36 cellular contexts compared by ENCODE assay signal in genomic region chr3:88239870-88240269, GRCh38.
"Had no signal": no experiment of that assay in that cellular context is flagged by ENCODE, and none has a peak within 500 bp of the region (broad histone marks: within the 10 kb centered on the region; RNA-seq: fewer than 3 reads in every experiment).

No MANE protein-coding gene starts in this region.

- H3K4me1 ChIP-seq: ascending aorta had no signal

- H3K27me3 ChIP-seq: ascending aorta, cardiac muscle cell had no signal

- ATAC-seq: activated CD8-positive, alpha-beta T cell treated with anti-CD3 and anti-CD28 coated beads for 36 hours; activated naive CD4-positive, alpha-beta T cell treated with anti-CD3 and anti-CD28 coated beads, Interleukin-2, amount 50 U/mL, for 72 hours; activated T-cell treated with anti-CD3 and anti-CD28 coated beads, Interleukin-2, amount 50 U/mL, for 4 hours; activated T-cell treated with anti-CD3 and anti-CD28 coated beads, Interleukin-2, amount 50 U/mL, for 72 hours; activated T-helper 17 cell treated with anti-CD3 and anti-CD28 coated beads, Interleukin-2, amount 50 U/mL, for 72 hours had no signal

- H3K4me3 ChIP-seq: ascending aorta, cardiac muscle cell had no signal

- H3K4me1 Mint-ChIP-seq: activated B cell treated with CpG ODN at 0.5 μM for 24 hours; activated CD4-positive, alpha-beta T cell treated with anti-CD3 and anti-CD28 coated beads, Interleukin-2, amount 10 ng/mL, durations not matched to agents 24 days and 14 days; activated naive CD8-positive, alpha-beta T cell treated with anti-CD3 and anti-CD28 coated beads for 36 hours; activated T-helper 17 cell treated with anti-CD3 and anti-CD28 coated beads, Interleukin-2, amount 50 U/mL, for 72 hours; central memory CD8-positive, alpha-beta T cell had no signal

- H3K27ac Mint-ChIP-seq: activated B cell treated with CpG ODN at 0.5 μM for 24 hours; activated CD4-positive, alpha-beta memory T cell treated with anti-CD3 and anti-CD28 coated beads for 36 hours; activated CD4-positive, alpha-beta T cell treated with anti-CD3 and anti-CD28 coated beads, Interleukin-2, amount 10 ng/mL, durations not matched to agents 24 days and 14 days; activated CD8-positive, alpha-beta T cell treated with anti-CD3 and anti-CD28 coated beads for 36 hours; activated naive CD4-positive, alpha-beta T cell treated with anti-CD3 and anti-CD28 coated beads for 36 hours; activated naive CD4-positive, alpha-beta T cell treated with anti-CD3 and anti-CD28 coated beads, Interleukin-2, amount 50 U/mL, for 72 hours; activated naive CD8-positive, alpha-beta T cell treated with anti-CD3 and anti-CD28 coated beads for 36 hours; activated T-cell treated with anti-CD3 and anti-CD28 coated beads, Interleukin-2, amount 50 U/mL, for 72 hours; activated T-helper 1 cell treated with anti-CD3 and anti-CD28 coated beads, Interleukin-12 subunit alpha, Interleukin-12 subunit beta, Interleukin-2, Interleukin-4 antibody, amounts not matched to agents 30 ng/mL and 10 ng/mL and 1 ng/mL, durations not matched to agents 14 hours and 24 hours and 36 hours; activated T-helper 17 cell treated with anti-CD3 and anti-CD28 coated beads, Interleukin-2, amount 50 U/mL, for 72 hours; brain; T-helper 1 cell treated with Interleukin-12 subunit alpha and Interleukin-12 subunit beta and Interleukin-4 antibody, amounts not matched to agents 30 μg/mL and 1 μg/mL, for 36 hours; T-helper 2 cell treated with Interferon-gamma antibody and Interleukin-4, amounts not matched to agents 5 μg/mL and 100 μg/mL, for 36 hours had no signal

- H3K4me3 Mint-ChIP-seq: activated B cell treated with CpG ODN at 0.5 μM for 24 hours; activated CD4-positive, alpha-beta memory T cell treated with anti-CD3 and anti-CD28 coated beads for 36 hours; activated CD4-positive, alpha-beta T cell treated with anti-CD3 and anti-CD28 coated beads, Interleukin-2, amount 10 ng/mL, durations not matched to agents 24 days and 14 days; activated CD8-positive, alpha-beta T cell treated with anti-CD3 and anti-CD28 coated beads for 36 hours; activated naive CD4-positive, alpha-beta T cell treated with anti-CD3 and anti-CD28 coated beads for 36 hours; activated naive CD8-positive, alpha-beta T cell treated with anti-CD3 and anti-CD28 coated beads for 36 hours; activated T-cell treated with anti-CD3 and anti-CD28 coated beads, Interleukin-2, amount 50 U/mL, for 4 hours; activated T-cell treated with anti-CD3 and anti-CD28 coated beads, Interleukin-2, amount 50 U/mL, for 72 hours; activated T-helper 1 cell treated with anti-CD3 and anti-CD28 coated beads, Interleukin-12 subunit alpha, Interleukin-12 subunit beta, Interleukin-2, Interleukin-4 antibody, amounts not matched to agents 30 ng/mL and 10 ng/mL and 1 ng/mL, durations not matched to agents 14 hours and 24 hours and 36 hours; activated T-helper 17 cell treated with anti-CD3 and anti-CD28 coated beads, Interleukin-2, amount 50 U/mL, for 72 hours; brain; central memory CD8-positive, alpha-beta T cell; T-helper 1 cell treated with Interleukin-12 subunit alpha and Interleukin-12 subunit beta and Interleukin-4 antibody, amounts not matched to agents 30 μg/mL and 1 μg/mL, for 36 hours; T-helper 2 cell treated with Interferon-gamma antibody and Interleukin-4, amounts not matched to agents 5 μg/mL and 100 μg/mL, for 36 hours had no signal

- H3K9me3 Mint-ChIP-seq: activated T-helper 17 cell treated with anti-CD3 and anti-CD28 coated beads, Interleukin-2, amount 50 U/mL, for 72 hours had no signal

- H3K36me3 Mint-ChIP-seq: activated CD4-positive, alpha-beta memory T cell treated with anti-CD3 and anti-CD28 coated beads for 36 hours; activated naive CD8-positive, alpha-beta T cell treated with anti-CD3 and anti-CD28 coated beads for 36 hours had no signal

- H3K27ac ChIP-seq: ascending aorta, cardiac muscle cell, VCaP had no signal

- H3K9me3 ChIP-seq: ascending aorta had no signal

- H3K36me3 ChIP-seq: ascending aorta, cardiac muscle cell had no signal

- DNase-seq: activated B cell treated with CpG ODN at 0.5 μM for 24 hours; activated CD4-positive, alpha-beta memory T cell treated with anti-CD3 and anti-CD28 coated beads for 36 hours; activated CD4-positive, alpha-beta T cell treated with anti-CD3 and anti-CD28 coated beads for 4 hours; activated CD4-positive, alpha-beta T cell treated with anti-CD3 and anti-CD28 coated beads, Interleukin-2, amount 10 ng/mL, durations not matched to agents 24 days and 14 days; activated CD4-positive, alpha-beta T cell treated with anti-CD3 and anti-CD28 coated beads, Interleukin-2, amount 50 U/mL, for 1 hour; activated CD4-positive, alpha-beta T cell treated with anti-CD3 and anti-CD28 coated beads, Interleukin-2, amount 50 U/mL, for 4 hours; activated CD4-positive, CD25-positive, alpha-beta regulatory T cell treated with anti-CD3 and anti-CD28 coated beads, Interleukin-2, amount 50 U/mL, for 72 hours; activated CD8-positive, alpha-beta memory T cell treated with anti-CD3 and anti-CD28 coated beads, Interleukin-2, amount 50 U/mL, for 4 hours; activated CD8-positive, alpha-beta T cell treated with anti-CD3 and anti-CD28 coated beads for 36 hours; activated effector memory CD4-positive, alpha-beta T cell treated with anti-CD3 and anti-CD28 coated beads, Interleukin-2, amount 50 U/mL, for 16 hours; activated gamma-delta T cell treated with Interleukin-2 at 50 U/mL for 16 hours; activated naive CD4-positive, alpha-beta T cell; activated naive CD4-positive, alpha-beta T cell treated with anti-CD3 and anti-CD28 coated beads for 36 hours; activated naive CD4-positive, alpha-beta T cell treated with anti-CD3 and anti-CD28 coated beads, Interleukin-2, amount 50 U/mL, for 16 hours; activated naive CD8-positive, alpha-beta T cell treated with anti-CD3 and anti-CD28 coated beads for 36 hours; activated T-cell treated with anti-CD3 and anti-CD28 coated beads for 4 hours; activated T-cell treated with anti-CD3 and anti-CD28 coated beads, Interleukin-2, amount 50 U/mL, for 1 hour; activated T-cell treated with anti-CD3 and anti-CD28 coated beads, Interleukin-2, amount 50 U/mL, for 4 hours; activated T-cell treated with anti-CD3 and anti-CD28 coated beads, Interleukin-2, amount 50 U/mL, for 72 hours; amygdala; anterior cingulate cortex; caudate nucleus; cerebellar nuclear complex; T-helper 1 cell; T-helper 2 cell; T-helper 9 cell had no signal

- H3K27me3 Mint-ChIP-seq: activated B cell treated with CpG ODN at 0.5 μM for 24 hours; activated CD4-positive, alpha-beta memory T cell treated with anti-CD3 and anti-CD28 coated beads for 36 hours; activated CD4-positive, alpha-beta T cell treated with anti-CD3 and anti-CD28 coated beads, Interleukin-2, amount 10 ng/mL, durations not matched to agents 24 days and 14 days; activated T-helper 17 cell treated with anti-CD3 and anti-CD28 coated beads, Interleukin-2, amount 50 U/mL, for 72 hours; brain; central memory CD8-positive, alpha-beta T cell had no signal
